22 cellular contexts compared by ENCODE assay signal in genomic region chr6:151009576-151009975, GRCh38.
DNase-seq lines count a peak whose midpoint lies in the region; TF ChIP-seq lines count a peak whose summit lies in the region.
"Had no signal": no experiment of that assay in that cellular context is flagged by ENCODE, and none has a peak within 500 bp of the region (broad histone marks: within the 10 kb centered on the region; RNA-seq: fewer than 3 reads in every experiment).

No MANE protein-coding gene starts in this region.

- H2BK120ac ChIP-seq in H9 (ENCODE audit: low read depth, low read length, poor library complexity, severe bottlenecking): no peak overlapping the region

- H3K9ac ChIP-seq in H9 (ENCODE audit: extremely low read depth, insufficient read length, low read length) (no peak overlapping the region), iPS-20b (ENCODE audit: low read depth, low read length) (0 out of 2 replicates have a peak overlapping the region, but pooled peaks have one; percentile 39)
- H3K9ac ChIP-seq: BLaER1 treated with 17β-estradiol and CSF1 and Interleukin-3, amounts not matched to agents 10 nM and 100 nM had no signal

- H4K91ac ChIP-seq in H9 (ENCODE audit: insufficient read length, low read depth, low read length): no peak overlapping the region

- no peak overlapping the region for H3K56ac ChIP-seq in H9 (ENCODE audit: insufficient read length, low read depth, low read length)

- H3K4me3 Mint-ChIP-seq in H9 (peak overlapping the region; percentile 2 to 37; a peak in 1 of 5 replicates), HFFc6 (no peak overlapping the region)
- H3K4me3 Mint-ChIP-seq: CD8-positive, alpha-beta T cell; IgD-negative memory B cell had no signal

- no CpG with 5 or more reads among the region's 12 CpGs for WGBS in H9 (ENCODE audit: extremely low coverage, insufficient read length, low lambda C conversion rate)
- WGBS in thyroid gland, 2 donors: 63 to 68% methylated on average over 12 of the region's 12 CpGs

- no peak overlapping the region for H4K5ac ChIP-seq in H9 (ENCODE audit: insufficient read length, low read depth, low read length)

- H3K23me2 ChIP-seq in H9 (ENCODE audit: insufficient read length, low read depth, low read length, poor library complexity, severe bottlenecking): no peaks in the 10 kb centered on the region

- H3K4ac ChIP-seq in H9 (ENCODE audit: low read depth, low read length): no peak overlapping the region

- peaks cover 3% of the 10 kb centered on the region; the same call in 1 of the 2 replicates for H3K4me1 ChIP-seq in H9 (ENCODE audit: insufficient read depth, low read length)
- H3K4me1 ChIP-seq in iPS-20b (ENCODE audit: insufficient read depth, low read length): peaks cover 29% of the 10 kb centered on the region
- H3K4me1 ChIP-seq in thyroid gland: peaks cover 0 to 7% of the 10 kb centered on the region in 2 donors

- H3K23ac ChIP-seq in H9 (ENCODE audit: insufficient read length, low read depth, low read length): no peak overlapping the region

- no peaks in the 10 kb centered on the region for H3K79me2 ChIP-seq in H9 (ENCODE audit: insufficient read depth, low read length)

- H3K14ac ChIP-seq in H9 (ENCODE audit: insufficient read depth, low read length): no peak overlapping the region

- H3K79me1 ChIP-seq in H9 (ENCODE audit: insufficient read depth, low read depth, low read length, poor library complexity, severe bottlenecking): no peaks in the 10 kb centered on the region

- TF ChIP-seq CTCF in H9 (conservative IDR thresholded peaks at IDR 0.05): 0 out of 3 replicates have a peak, but pooled peaks have one; percentile 11
- TF ChIP-seq CTCF in thyroid gland (IDR thresholded peaks at IDR 0.05): no peak
- no peak for TF ChIP-seq CTCF in HFFc6 (IDR thresholded peaks at IDR 0.05)
- TF ChIP-seq CTCF in GM20000 (IDR thresholded peaks at IDR 0.05; ENCODE audit: extremely low read depth, missing control alignments): no peak

- H2BK20ac ChIP-seq in H9 (ENCODE audit: low read depth, low read length, poor library complexity, severe bottlenecking): no peak overlapping the region

- peak overlapping the region; percentile 3 for H3K4me2 ChIP-seq in H9 (ENCODE audit: insufficient read depth, insufficient read length, low read length)
- H3K4me2 ChIP-seq: BLaER1 treated with 17β-estradiol and CSF1 and Interleukin-3, amounts not matched to agents 10 nM and 100 nM had no signal

- H3K27ac ChIP-seq in H9 (ENCODE audit: insufficient read length, low read depth, low read length): no peak overlapping the region
- no peak overlapping the region for H3K27ac ChIP-seq in iPS-20b (ENCODE audit: low read length)
- H3K27ac ChIP-seq in thyroid gland: no peak overlapping the region
- H3K27ac ChIP-seq: BLaER1 treated with 17β-estradiol and CSF1 and Interleukin-3, amounts not matched to agents 10 nM and 100 nM; Peyer's patch; SJSA1 had no signal

- H3K9me3 Mint-ChIP-seq in H9: no peaks in the 10 kb centered on the region
- H3K9me3 Mint-ChIP-seq in HFFc6: no peaks in the 10 kb centered on the region
- H3K9me3 Mint-ChIP-seq: CD8-positive, alpha-beta T cell; IgD-negative memory B cell had no signal

- peak overlapping the region; percentile 32; the same call in 1 of the 2 replicates for H3K4me3 ChIP-seq in iPS-20b (ENCODE audit: low read length)
- no peak overlapping the region for H3K4me3 ChIP-seq in thyroid gland (replicated peaks in 1 of 3)
- H3K4me3 ChIP-seq: BLaER1 treated with 17β-estradiol and CSF1 and Interleukin-3, amounts not matched to agents 10 nM and 100 nM; MG63; Peyer's patch; SJSA1 had no signal

- H2AFZ ChIP-seq in H9 (ENCODE audit: low read length): no peak overlapping the region

- peaks cover 4 to 24% (median 6%) of the 10 kb centered on the region in 3 experiments; a peak in 5 of 7 replicates for H3K36me3 Mint-ChIP-seq in H9 (ENCODE audit: insufficient read depth in 1 of 3, low read depth in 3 of 3)
- H3K36me3 Mint-ChIP-seq in HFFc6 (ENCODE audit: low read depth): peaks cover 35% of the 10 kb centered on the region
- H3K36me3 Mint-ChIP-seq: IgD-negative memory B cell had no signal

- no peak overlapping the region for H3K18ac ChIP-seq in H9 (ENCODE audit: insufficient read length, low read depth, low read length)

- H3K4me1 Mint-ChIP-seq in H9 (peaks cover 49 to 55% of the 10 kb centered on the region in 2 experiments), HFFc6 (ENCODE audit: low read depth) (peaks cover 39% of the 10 kb centered on the region)

- no peak for TF ChIP-seq POLR2A in thyroid gland (IDR thresholded peaks at IDR 0.05)

- H2BK12ac ChIP-seq in H9 (ENCODE audit: insufficient read length, low read depth, low read length): no peak overlapping the region

- H4K8ac ChIP-seq in H9 (replicated peaks; ENCODE audit: insufficient read length, low read depth, low read length): no peak overlapping the region

- intact Hi-C loops in thyroid gland (cut with DNase I): no loop called here

- no peak overlapping the region for H2BK15ac ChIP-seq in H9 (ENCODE audit: low read depth, low read length)

- DNase-seq in H9: peak; percentile 74
- DNase-seq in cerebellar cortex (ENCODE audit: low spot score): peak; percentile 16
- peak; percentile 76 to 90 for DNase-seq in thyroid gland
- DNase-seq in LoVo (ENCODE audit: low spot score): no peak
- DNase-seq in HFFc6: no peak
- DNase-seq in GM20000 (ENCODE audit: low spot score): no peak
- DNase-seq: Calu3; CD8-positive, alpha-beta T cell; DMS53; EL; Karpas-422; MG63; NCI-H1092; NCI-H1436 treated with DMSO at 0.1 percent for 48 hours; NCI-H2081; NCI-H446 treated with DMSO at 0.1 percent for 48 hours; NCI-H69; Peyer's patch had no signal

- H3K27me3 Mint-ChIP-seq in H9 (ENCODE audit: low read depth) (no peaks in the 10 kb centered on the region), HFFc6 (ENCODE audit: insufficient read depth) (peaks cover 3% of the 10 kb centered on the region; the same call in 1 of the 2 replicates)
- H3K27me3 Mint-ChIP-seq: IgD-negative memory B cell had no signal

- no peaks in the 10 kb centered on the region for H4K20me1 ChIP-seq in H9 (ENCODE audit: control insufficient read depth, insufficient read depth, insufficient read length)

- H3K36me3 ChIP-seq in iPS-20b (ENCODE audit: insufficient read depth, low read depth, low read length) (peaks cover 22% of the 10 kb centered on the region; the same call in 1 of the 2 replicates), thyroid gland (no peaks in the 10 kb centered on the region)
- H3K36me3 ChIP-seq: Peyer's patch had no signal

- H3K27ac Mint-ChIP-seq in H9 (peak overlapping the region; percentile 91 to 96 (median 94); a peak in 6 of 7 replicates), HFFc6 (no peak overlapping the region)
- H3K27ac Mint-ChIP-seq: CD8-positive, alpha-beta T cell; IgD-negative memory B cell had no signal

- H3T11ph ChIP-seq in H9 (ENCODE audit: low read length): no peak overlapping the region

- no peak overlapping the region for H2AK5ac ChIP-seq in H9 (ENCODE audit: insufficient read length, low read length)

- H3K9me3 ChIP-seq in H9 (ENCODE audit: control insufficient read depth, low read depth, low read length) (no peaks in the 10 kb centered on the region), iPS-20b (ENCODE audit: insufficient read depth, low read depth, low read length) (no peaks in the 10 kb centered on the region), thyroid gland (no peaks in the 10 kb centered on the region)
- H3K9me3 ChIP-seq: BLaER1 treated with 17β-estradiol and CSF1 and Interleukin-3, amounts not matched to agents 10 nM and 100 nM; MG63; Peyer's patch; SJSA1 had no signal

- H2BK5ac ChIP-seq in H9 (ENCODE audit: insufficient read length, low read length): no peak overlapping the region

- H3K27me3 ChIP-seq in H9 (ENCODE audit: insufficient read depth, low read length): no peaks in the 10 kb centered on the region
- no peaks in the 10 kb centered on the region for H3K27me3 ChIP-seq in iPS-20b (ENCODE audit: insufficient read depth, low read length)
- H3K27me3 ChIP-seq in thyroid gland: no peaks in the 10 kb centered on the region
- H3K27me3 ChIP-seq: BLaER1 treated with 17β-estradiol and CSF1 and Interleukin-3, amounts not matched to agents 10 nM and 100 nM; MG63; Peyer's patch; SJSA1 had no signal

Comparison
In these comparisons a context has a peak if more than half of its experiments do, and no peak if none do; other contexts are left out.
1. DNase-seq: peak in H9 (single experiment), cerebellar cortex (single experiment) and thyroid gland (2 of 2); none in LoVo (single experiment), HFFc6 (single experiment) and GM20000 (single experiment).